15 cellular contexts compared by ENCODE assay signal in the genomic region with DNA sequence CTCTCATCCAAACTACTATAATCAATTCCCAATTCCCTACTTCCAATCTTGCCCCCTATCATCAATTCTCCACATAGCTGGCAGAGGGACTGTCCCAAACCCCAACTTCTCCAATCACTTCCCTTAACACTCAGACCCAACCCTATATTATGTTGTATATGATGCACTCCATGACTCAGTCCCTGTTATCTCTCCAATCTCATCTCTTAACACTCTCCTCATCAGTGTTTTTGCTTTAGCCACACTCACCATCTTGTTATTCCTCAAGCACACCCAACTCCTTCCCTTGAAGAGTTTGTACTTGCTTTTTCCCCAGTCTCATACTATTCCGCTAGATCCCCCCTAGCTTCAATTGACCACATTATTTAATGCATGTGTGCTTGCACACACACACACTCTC. TPM values are rescaled to one million over a fixed set of nuclear protein-coding genes. Genes with fewer than 3 reads are reported as not detected.
"Had no signal": no experiment of that assay in that cellular context is flagged by ENCODE, and none has a peak within 500 bp of the region (broad histone marks: within the 10 kb centered on the region; RNA-seq: fewer than 3 reads in every experiment).

No MANE protein-coding gene starts in this region.

- H3K27me3 ChIP-seq: heart left ventricle, tibial nerve had no signal

- DNase-seq: heart left ventricle; hippocampal formation; left colon; mucosa of descending colon; naive thymus-derived CD8-positive, alpha-beta T cell; psoas muscle; retina; spleen; stimulated activated CD4-positive, alpha-beta T cell treated with anti-CD3 and anti-CD28 coated beads, Interleukin-15, amount 100 ng/mL, for 24 hours; stimulated activated CD4-positive, alpha-beta T cell treated with anti-CD3 and anti-CD28 coated beads, Interleukin-1b, Interleukin-23, amount 100 ng/mL, for 48 hours; stimulated activated CD4-positive, alpha-beta T cell treated with anti-CD3 and anti-CD28 coated beads, Interleukin-4, amount 100 ng/mL, for 24 hours had no signal

- H3K27ac ChIP-seq: heart left ventricle, neutrophil, psoas muscle, spleen, tibial nerve had no signal

- ATAC-seq: heart left ventricle; left colon; mucosa of descending colon; naive thymus-derived CD8-positive, alpha-beta T cell; psoas muscle; sciatic nerve; stimulated activated memory B cell treated with anti-CD40 and anti-IgM and Interleukin-4, amounts not matched to agents 10 μg/mL and 1 μg/mL and 100 μg/mL, for 72 hours had no signal

- H3K9me3 ChIP-seq: mucosa of descending colon, neutrophil, psoas muscle, spleen, tibial nerve had no signal

- H3K36me3 ChIP-seq: neutrophil, spleen had no signal

- H3K4me1 ChIP-seq: psoas muscle had no signal

- H3K4me3 ChIP-seq: heart left ventricle, mucosa of descending colon, psoas muscle, spleen, tibial nerve had no signal

RNA-seq across cellular contexts. Expression of a gene that starts 4.9 kb away (rescaled TPM):
- total RNA-seq: naive thymus-derived CD8-positive, alpha-beta T cell had no signal
- polyA plus RNA-seq: naive thymus-derived CD8-positive, alpha-beta T cell had no signal
